In genomic region chr6:4008324-4009047, GRCh38 we compare ENCODE assay signal across 8 cellular contexts.
DNase-seq lines count a peak whose midpoint lies in the region; ATAC-seq and TF ChIP-seq lines count a peak whose summit lies in the region.

No MANE protein-coding gene starts in this region.

- TF ChIP-seq RAD21 in SK-N-SH (IDR thresholded peaks at IDR 0.05; ENCODE audit: low read length) = peak; percentile 76

- DNase-seq in NCI-H1436 (lab: John Stamatoyannopoulos, UW) = peak; percentile 45
- no peak for DNase-seq in NCI-H1436 treated with DMSO at 0.1 percent for 48 hours (lab: John Stamatoyannopoulos, UW)
- DNase-seq in M059J (ENCODE audit: low read depth) = peak; percentile 82
- peak; percentile 49 for DNase-seq in SK-N-SH
- peak; percentile 87 for DNase-seq in osteoblast (ENCODE audit: insufficient read length, low spot score, missing footprints)

- WGBS in SK-N-SH (ENCODE audit: low lambda C conversion rate) = 68% methylated on average over 3 of the region's 3 CpGs

- H4K20me1 ChIP-seq in SK-N-SH (ENCODE audit: insufficient read depth) (peaks cover 10% of the 10 kb centered on the region; the same call in 1 of the 2 replicates), osteoblast (ENCODE audit: insufficient read depth, low read length) (peaks cover 5% of the 10 kb centered on the region)

- no peaks in the 10 kb centered on the region; the same call in 1 of the 2 replicates for H3K9me3 ChIP-seq in SK-N-SH
- no peaks in the 10 kb centered on the region for H3K9me3 ChIP-seq in osteoblast (ENCODE audit: low read depth, low read length)

- peaks cover 0 to 6% of the 10 kb centered on the region in 2 experiments; a peak in 2 of 4 replicates for H3K4me1 ChIP-seq in SK-N-SH (ENCODE audit: control insufficient read depth in 1 of 2, insufficient read depth in 2 of 2, low read depth in 1 of 2, low read length in 1 of 2)
- peaks cover 5% of the 10 kb centered on the region for H3K4me1 ChIP-seq in osteoblast (ENCODE audit: insufficient read depth, low read length)

- no peak for TF ChIP-seq EP300 in SK-N-SH (IDR thresholded peaks at IDR 0.05; ENCODE audit: borderline replicate concordance in 1 of 2, low read depth in 1 of 2, low read length in 1 of 2)

- H3K79me2 ChIP-seq in SK-N-SH (ENCODE audit: insufficient read depth) (peaks cover 73% of the 10 kb centered on the region), osteoblast (ENCODE audit: insufficient read depth, low read length) (peaks cover 56% of the 10 kb centered on the region)

- H3K27ac ChIP-seq in SK-N-SH (ENCODE audit: low read depth in 2 of 2, low read length in 1 of 2) (peak overlapping the region in 1 of 2 experiments; percentile 9; a peak in 1 of 4 replicates), osteoblast (ENCODE audit: low read depth, low read length) (peak overlapping the region; percentile 78)

- CTCF ChIA-PET in SK-N-SH (lab: Yijun Ruan, JAX) = interaction anchor here (0.6 to 3.2 kb wide), 29 partner anchors 8 to 727 kb away, joined by 3 to 17 read pairs (median 4); a partner anchor contains a TSS

- H3K36me3 ChIP-seq in SK-N-SH (replicated peaks in 1 of 2; ENCODE audit: control insufficient read depth in 1 of 2, insufficient read depth in 2 of 2, low read length in 1 of 2) = peaks cover 10 to 17% of the 10 kb centered on the region in 2 experiments
- peaks cover 3% of the 10 kb centered on the region for H3K36me3 ChIP-seq in osteoblast (ENCODE audit: insufficient read depth, low read length)

- no peak overlapping the region for H3K9ac ChIP-seq in SK-N-SH

- peaks cover 9% of the 10 kb centered on the region for H3F3A ChIP-seq in SK-N-SH (replicated peaks; ENCODE audit: insufficient read depth)

- no peak overlapping the region; a peak in 1 of 4 replicates for H3K4me3 ChIP-seq in SK-N-SH (ENCODE audit: low read depth in 2 of 2, low read length in 1 of 2)
- H3K4me3 ChIP-seq in osteoblast (ENCODE audit: insufficient read depth, low read length) = no peak overlapping the region

- H3K27me3 ChIP-seq in SK-N-SH (ENCODE audit: insufficient read depth) (no peaks in the 10 kb centered on the region), osteoblast (ENCODE audit: insufficient read depth, low read length) (no peaks in the 10 kb centered on the region)

- H2AFZ ChIP-seq in SK-N-SH (ENCODE audit: low read depth) = no peak overlapping the region
- H2AFZ ChIP-seq in osteoblast (ENCODE audit: low read length) = no peak overlapping the region

- peak; percentile 89 for ATAC-seq in esophagus mucosa
- no peak for ATAC-seq in GM19395 (IDR thresholded peaks at IDR 0.05; ENCODE audit: unreplicated experiment)
- ATAC-seq in HG03196 (IDR thresholded peaks at IDR 0.05; ENCODE audit: unreplicated experiment) = no peak

- TF ChIP-seq CTCF in SK-N-SH (IDR thresholded peaks at IDR 0.05) (peak; percentile 69), osteoblast (IDR thresholded peaks at IDR 0.05; ENCODE audit: extremely low read depth, low read depth, low read length) (peak; percentile 59)

- H3K9me2 ChIP-seq in SK-N-SH = no peaks in the 10 kb centered on the region

- POLR2A ChIA-PET in SK-N-SH (lab: Yijun Ruan, JAX) = interaction anchor here (1.8 kb wide), 1 partner anchor 13 kb away, joined by 4 read pairs; a partner anchor contains a TSS

- H3K4me2 ChIP-seq in SK-N-SH (no peak overlapping the region), osteoblast (ENCODE audit: insufficient read depth, low read length) (peak overlapping the region; percentile 37)

TF ChIP-seq in SK-N-SH, 30 proteins besides CTCF, POLR2A, EP300 and RAD21:
- TF ChIP-seq SIN3A (IDR thresholded peaks at IDR 0.05; ENCODE audit: borderline replicate concordance, low read depth, low read length) = no peak
- TF ChIP-seq GATA2 (CRISPR knock-in tag; IDR thresholded peaks at IDR 0.05) = peak; percentile 45
- TF ChIP-seq, protein P1, sequence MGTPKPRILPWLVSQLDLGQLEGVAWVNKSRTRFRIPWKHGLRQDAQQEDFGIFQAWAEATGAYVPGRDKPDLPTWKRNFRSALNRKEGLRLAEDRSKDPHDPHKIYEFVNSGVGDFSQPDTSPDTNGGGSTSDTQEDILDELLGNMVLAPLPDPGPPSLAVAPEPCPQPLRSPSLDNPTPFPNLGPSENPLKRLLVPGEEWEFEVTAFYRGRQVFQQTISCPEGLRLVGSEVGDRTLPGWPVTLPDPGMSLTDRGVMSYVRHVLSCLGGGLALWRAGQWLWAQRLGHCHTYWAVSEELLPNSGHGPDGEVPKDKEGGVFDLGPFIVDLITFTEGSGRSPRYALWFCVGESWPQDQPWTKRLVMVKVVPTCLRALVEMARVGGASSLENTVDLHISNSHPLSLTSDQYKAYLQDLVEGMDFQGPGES (IDR thresholded peaks at IDR 0.05; ENCODE audit: low read depth, low read length) = no peak
- TF ChIP-seq, protein P2, sequence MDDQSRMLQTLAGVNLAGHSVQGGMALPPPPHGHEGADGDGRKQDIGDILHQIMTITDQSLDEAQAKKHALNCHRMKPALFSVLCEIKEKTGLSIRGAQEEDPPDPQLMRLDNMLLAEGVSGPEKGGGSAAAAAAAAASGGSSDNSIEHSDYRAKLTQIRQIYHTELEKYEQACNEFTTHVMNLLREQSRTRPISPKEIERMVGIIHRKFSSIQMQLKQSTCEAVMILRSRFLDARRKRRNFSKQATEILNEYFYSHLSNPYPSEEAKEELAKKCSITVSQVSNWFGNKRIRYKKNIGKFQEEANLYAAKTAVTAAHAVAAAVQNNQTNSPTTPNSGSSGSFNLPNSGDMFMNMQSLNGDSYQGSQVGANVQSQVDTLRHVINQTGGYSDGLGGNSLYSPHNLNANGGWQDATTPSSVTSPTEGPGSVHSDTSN (IDR thresholded peaks at IDR 0.05) = no peak
- TF ChIP-seq, protein P3, sequence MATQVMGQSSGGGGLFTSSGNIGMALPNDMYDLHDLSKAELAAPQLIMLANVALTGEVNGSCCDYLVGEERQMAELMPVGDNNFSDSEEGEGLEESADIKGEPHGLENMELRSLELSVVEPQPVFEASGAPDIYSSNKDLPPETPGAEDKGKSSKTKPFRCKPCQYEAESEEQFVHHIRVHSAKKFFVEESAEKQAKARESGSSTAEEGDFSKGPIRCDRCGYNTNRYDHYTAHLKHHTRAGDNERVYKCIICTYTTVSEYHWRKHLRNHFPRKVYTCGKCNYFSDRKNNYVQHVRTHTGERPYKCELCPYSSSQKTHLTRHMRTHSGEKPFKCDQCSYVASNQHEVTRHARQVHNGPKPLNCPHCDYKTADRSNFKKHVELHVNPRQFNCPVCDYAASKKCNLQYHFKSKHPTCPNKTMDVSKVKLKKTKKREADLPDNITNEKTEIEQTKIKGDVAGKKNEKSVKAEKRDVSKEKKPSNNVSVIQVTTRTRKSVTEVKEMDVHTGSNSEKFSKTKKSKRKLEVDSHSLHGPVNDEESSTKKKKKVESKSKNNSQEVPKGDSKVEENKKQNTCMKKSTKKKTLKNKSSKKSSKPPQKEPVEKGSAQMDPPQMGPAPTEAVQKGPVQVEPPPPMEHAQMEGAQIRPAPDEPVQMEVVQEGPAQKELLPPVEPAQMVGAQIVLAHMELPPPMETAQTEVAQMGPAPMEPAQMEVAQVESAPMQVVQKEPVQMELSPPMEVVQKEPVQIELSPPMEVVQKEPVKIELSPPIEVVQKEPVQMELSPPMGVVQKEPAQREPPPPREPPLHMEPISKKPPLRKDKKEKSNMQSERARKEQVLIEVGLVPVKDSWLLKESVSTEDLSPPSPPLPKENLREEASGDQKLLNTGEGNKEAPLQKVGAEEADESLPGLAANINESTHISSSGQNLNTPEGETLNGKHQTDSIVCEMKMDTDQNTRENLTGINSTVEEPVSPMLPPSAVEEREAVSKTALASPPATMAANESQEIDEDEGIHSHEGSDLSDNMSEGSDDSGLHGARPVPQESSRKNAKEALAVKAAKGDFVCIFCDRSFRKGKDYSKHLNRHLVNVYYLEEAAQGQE (IDR thresholded peaks at IDR 0.05; ENCODE audit: low read depth, low read length) = no peak
- no peak for TF ChIP-seq ELF1 (IDR thresholded peaks at IDR 0.05)
- TF ChIP-seq TAF1 (IDR thresholded peaks at IDR 0.05; ENCODE audit: borderline replicate concordance, low read depth, low read length) = no peak
- no peak for TF ChIP-seq MXI1 (IDR thresholded peaks at IDR 0.05; ENCODE audit: low read depth, low read length)
- no peak for TF ChIP-seq NRF1 (IDR thresholded peaks at IDR 0.05; ENCODE audit: low read depth, low read length)
- no peak for TF ChIP-seq EZH2phosphoT487 (IDR thresholded peaks at IDR 0.05; ENCODE audit: borderline replicate concordance, low read depth)
- no peak for TF ChIP-seq MEF2A (IDR thresholded peaks at IDR 0.05; ENCODE audit: borderline replicate concordance, low read depth)
- no peak for TF ChIP-seq POLR2AphosphoS5 (IDR thresholded peaks at IDR 0.05; ENCODE audit: low read depth, low read length)
- TF ChIP-seq RCOR1 (IDR thresholded peaks at IDR 0.05; ENCODE audit: low read length) = 0 out of 2 replicates have a peak, but pooled peaks have one; percentile 22
- no peak for TF ChIP-seq TEAD4 (IDR thresholded peaks at IDR 0.05; ENCODE audit: borderline replicate concordance, insufficient read depth)
- TF ChIP-seq FOXM1 (IDR thresholded peaks at IDR 0.05; ENCODE audit: low read depth) = no peak
- TF ChIP-seq FOSL2 (IDR thresholded peaks at IDR 0.05; ENCODE audit: borderline replicate concordance, low read depth) = no peak
- TF ChIP-seq SMC3 (IDR thresholded peaks at IDR 0.05; ENCODE audit: low read depth, low read length) = peak; percentile 32; the same call in 1 of the 2 replicates
- TF ChIP-seq, protein P4, sequence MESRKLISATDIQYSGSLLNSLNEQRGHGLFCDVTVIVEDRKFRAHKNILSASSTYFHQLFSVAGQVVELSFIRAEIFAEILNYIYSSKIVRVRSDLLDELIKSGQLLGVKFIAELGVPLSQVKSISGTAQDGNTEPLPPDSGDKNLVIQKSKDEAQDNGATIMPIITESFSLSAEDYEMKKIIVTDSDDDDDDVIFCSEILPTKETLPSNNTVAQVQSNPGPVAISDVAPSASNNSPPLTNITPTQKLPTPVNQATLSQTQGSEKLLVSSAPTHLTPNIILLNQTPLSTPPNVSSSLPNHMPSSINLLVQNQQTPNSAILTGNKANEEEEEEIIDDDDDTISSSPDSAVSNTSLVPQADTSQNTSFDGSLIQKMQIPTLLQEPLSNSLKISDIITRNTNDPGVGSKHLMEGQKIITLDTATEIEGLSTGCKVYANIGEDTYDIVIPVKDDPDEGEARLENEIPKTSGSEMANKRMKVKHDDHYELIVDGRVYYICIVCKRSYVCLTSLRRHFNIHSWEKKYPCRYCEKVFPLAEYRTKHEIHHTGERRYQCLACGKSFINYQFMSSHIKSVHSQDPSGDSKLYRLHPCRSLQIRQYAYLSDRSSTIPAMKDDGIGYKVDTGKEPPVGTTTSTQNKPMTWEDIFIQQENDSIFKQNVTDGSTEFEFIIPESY (IDR thresholded peaks at IDR 0.05; ENCODE audit: borderline replicate concordance, low read depth) = no peak
- no peak for TF ChIP-seq NFIC (IDR thresholded peaks at IDR 0.05; ENCODE audit: borderline replicate concordance)
